In genomic region chr2:28750316-28751101, GRCh38 we compare ENCODE assay signal across 8 cellular contexts. TPM values are rescaled to one million over a fixed set of nuclear protein-coding genes. Genes with fewer than 3 reads are reported as not detected.
DNase-seq lines count a peak whose midpoint lies in the region; ATAC-seq, FAIRE-seq and TF ChIP-seq lines count a peak whose summit lies in the region.

No MANE protein-coding gene starts in this region.

- H3F3A ChIP-seq in Loucy (ENCODE audit: low read depth), result no peaks in the 10 kb centered on the region
- H3F3A ChIP-seq in neural cell (ENCODE audit: insufficient read depth, low read length, poor library complexity, severe bottlenecking), result no peaks in the 10 kb centered on the region

- H3K4me2 ChIP-seq in Loucy (ENCODE audit: low read depth, low read length, poor library complexity, severe bottlenecking) (peak overlapping the region; percentile 96), neural cell (ENCODE audit: low read length) (peak overlapping the region; percentile 89)

- H3K27me3 Mint-ChIP-seq in activated CD8-positive, alpha-beta memory T cell treated with anti-CD3 and anti-CD28 coated beads, Interleukin-2, amount 10 ng/mL, durations not matched to agents 7 days and 5 days, result no peaks in the 10 kb centered on the region

- peak; percentile 7 for ATAC-seq in activated CD8-positive, alpha-beta memory T cell treated with anti-CD3 and anti-CD28 coated beads, Interleukin-2, amount 10 ng/mL, durations not matched to agents 7 days and 5 days
- ATAC-seq in GM18909 (IDR thresholded peaks at IDR 0.05; ENCODE audit: poor library complexity, unreplicated experiment) (no peak), HG02852 (IDR thresholded peaks at IDR 0.05; ENCODE audit: unreplicated experiment) (no peak)

- peak overlapping the region; percentile 91 for H3K4me3 Mint-ChIP-seq in activated CD8-positive, alpha-beta memory T cell treated with anti-CD3 and anti-CD28 coated beads, Interleukin-2, amount 10 ng/mL, durations not matched to agents 7 days and 5 days

- no peaks in the 10 kb centered on the region for H3K9me2 ChIP-seq in Loucy (replicated peaks; ENCODE audit: low read depth, low read length)
- H3K9me2 ChIP-seq in neural cell (ENCODE audit: insufficient read depth, low read length), result no peaks in the 10 kb centered on the region

- H3K9me3 Mint-ChIP-seq in activated CD8-positive, alpha-beta memory T cell treated with anti-CD3 and anti-CD28 coated beads, Interleukin-2, amount 10 ng/mL, durations not matched to agents 7 days and 5 days (ENCODE audit: low read depth), result no peaks in the 10 kb centered on the region

- H3K79me2 ChIP-seq in Loucy (ENCODE audit: insufficient read depth, low read length), result peaks cover 58% of the 10 kb centered on the region
- peaks cover 32% of the 10 kb centered on the region for H3K79me2 ChIP-seq in neural cell (replicated peaks; ENCODE audit: insufficient read depth, low read length)

- DNase-seq in EL (peak; percentile 31), esophagus squamous epithelium (lab: John Stamatoyannopoulos, UW) (no peak), D721Med (ENCODE audit: insufficient read length, low spot score) (no peak)
- peak; percentile 66 for DNase-seq in activated CD8-positive, alpha-beta memory T cell treated with anti-CD3 and anti-CD28 coated beads, Interleukin-2, amount 10 ng/mL, durations not matched to agents 7 days and 5 days

- H3K4me3 ChIP-seq in Loucy (ENCODE audit: low read length, poor library complexity, severe bottlenecking) (peak overlapping the region; percentile 87), esophagus squamous epithelium (peak overlapping the region; percentile 77 to 97 (median 96)), neural cell (ENCODE audit: low read length) (peak overlapping the region; percentile 90)

- H3K27ac Mint-ChIP-seq in activated CD8-positive, alpha-beta memory T cell treated with anti-CD3 and anti-CD28 coated beads, Interleukin-2, amount 10 ng/mL, durations not matched to agents 7 days and 5 days, result peak overlapping the region; percentile 97

- peak overlapping the region; percentile 98 to 100 (median 100) for H3K27ac ChIP-seq in esophagus squamous epithelium
- peak overlapping the region; percentile 96 for H3K27ac ChIP-seq in neural cell (ENCODE audit: low read length)

- no peaks in the 10 kb centered on the region for H3K9me3 ChIP-seq in Loucy (ENCODE audit: insufficient read depth, low read depth, low read length)
- no peaks in the 10 kb centered on the region for H3K9me3 ChIP-seq in esophagus squamous epithelium
- H3K9me3 ChIP-seq in neural cell (ENCODE audit: low read length), result no peaks in the 10 kb centered on the region

- TF ChIP-seq EP300 in neural cell (conservative IDR thresholded peaks at IDR 0.05; ENCODE audit: poor library complexity, severe bottlenecking), result no peak

- CTCF ChIA-PET in activated CD8-positive, alpha-beta memory T cell treated with anti-CD3 and anti-CD28 coated beads, Interleukin-2, amount 10 ng/mL, durations not matched to agents 7 days and 5 days (lab: Charles Lee), result interaction anchor here (0.9 to 11.9 kb wide), 5 partner anchors 133 to 184 kb away, joined by 3 to 142 read pairs (median 4); no protein-coding TSS in a partner anchor

- H3K4me1 Mint-ChIP-seq in activated CD8-positive, alpha-beta memory T cell treated with anti-CD3 and anti-CD28 coated beads, Interleukin-2, amount 10 ng/mL, durations not matched to agents 7 days and 5 days, result peaks cover 49% of the 10 kb centered on the region

- H3K36me3 Mint-ChIP-seq in activated CD8-positive, alpha-beta memory T cell treated with anti-CD3 and anti-CD28 coated beads, Interleukin-2, amount 10 ng/mL, durations not matched to agents 7 days and 5 days, result peaks cover 10% of the 10 kb centered on the region

- TF ChIP-seq CTCF in Loucy (conservative IDR thresholded peaks at IDR 0.05; ENCODE audit: low read length), result no peak
- TF ChIP-seq CTCF in esophagus squamous epithelium (IDR thresholded peaks at IDR 0.05), result peak in 3 of 6 experiments; percentile 8 to 29 (median 10)
- no peak for TF ChIP-seq CTCF in neural cell (IDR thresholded peaks at IDR 0.05; ENCODE audit: poor library complexity, severe bottlenecking)
- TF ChIP-seq CTCF in D721Med (IDR thresholded peaks at IDR 0.05; ENCODE audit: insufficient read depth, missing control alignments), result no peak

- intact Hi-C loops in esophagus squamous epithelium (cut with DNase I), result loop anchor here (10.0 kb wide), 1 partner anchor 86 kb away; no protein-coding TSS in a partner anchor

- H3K4me1 ChIP-seq in Loucy (ENCODE audit: insufficient read depth, low read length, poor library complexity, severe bottlenecking) (peaks cover 38% of the 10 kb centered on the region), esophagus squamous epithelium (peaks cover 8 to 39% (median 17%) of the 10 kb centered on the region in 3 donors)

- no peaks in the 10 kb centered on the region for H3K36me3 ChIP-seq in Loucy (ENCODE audit: insufficient read depth, low read length)
- no peaks in the 10 kb centered on the region for H3K36me3 ChIP-seq in esophagus squamous epithelium
- no peaks in the 10 kb centered on the region for H3K36me3 ChIP-seq in neural cell (ENCODE audit: insufficient read depth, low read length)

- TF ChIP-seq POLR2A in esophagus squamous epithelium (IDR thresholded peaks at IDR 0.05), result no peak

- no peak for FAIRE-seq in D721Med (lab: Jason Lieb, UNC)

- TF ChIP-seq RAD21 in neural cell (conservative IDR thresholded peaks at IDR 0.05), result no peak

- H3K9ac ChIP-seq in Loucy (ENCODE audit: low read depth, low read length, poor library complexity, severe bottlenecking) (peak overlapping the region; percentile 95), neural cell (ENCODE audit: low read length) (peak overlapping the region; percentile 88)

- H3K27me3 ChIP-seq in Loucy (ENCODE audit: insufficient read depth, low read length, poor library complexity, severe bottlenecking), result no peaks in the 10 kb centered on the region
- no peaks in the 10 kb centered on the region for H3K27me3 ChIP-seq in esophagus squamous epithelium
- no peaks in the 10 kb centered on the region for H3K27me3 ChIP-seq in neural cell (ENCODE audit: insufficient read depth, low read depth, low read length)

- H4K20me1 ChIP-seq in Loucy (ENCODE audit: insufficient read depth, low read length, poor library complexity, severe bottlenecking) (peaks cover 30% of the 10 kb centered on the region), neural cell (ENCODE audit: insufficient read depth) (peaks cover 2% of the 10 kb centered on the region)

- 8 to 21% methylated on average over 9 of the region's 9 CpGs for WGBS in esophagus squamous epithelium, 2 donors

- H2AFZ ChIP-seq in Loucy (ENCODE audit: low read length) (peak overlapping the region; percentile 59), neural cell (ENCODE audit: low read depth, low read length) (peak overlapping the region; percentile 96)

TF ChIP-seq in neural cell, 6 proteins besides CTCF, POLR2A, EP300 and RAD21:
- no peak for TF ChIP-seq TAF1 (IDR thresholded peaks at IDR 0.05; ENCODE audit: low read depth)
- TF ChIP-seq POLR2AphosphoS5 (IDR thresholded peaks at IDR 0.05), result no peak
- no peak for TF ChIP-seq MXI1 (conservative IDR thresholded peaks at IDR 0.05; ENCODE audit: poor library complexity, severe bottlenecking)
- no peak for TF ChIP-seq REST (IDR thresholded peaks at IDR 0.05; ENCODE audit: borderline replicate concordance)
- no peak for TF ChIP-seq EZH2 (IDR thresholded peaks at IDR 0.05; ENCODE audit: borderline replicate concordance, insufficient read depth, low read length, poor library complexity, severe bottlenecking)
- TF ChIP-seq SMC3 (conservative IDR thresholded peaks at IDR 0.05; ENCODE audit: poor library complexity), result no peak

RNA-seq across cellular contexts. Expression of gene PPP1CB, which starts 1.1 kb away (rescaled TPM):
- 100 to 1,000 TPM; 153 to 218 TPM for total RNA-seq in activated CD8-positive, alpha-beta memory T cell treated with anti-CD3 and anti-CD28 coated beads, Interleukin-2, amount 10 ng/mL, durations not matched to agents 7 days and 5 days
- total RNA-seq in esophagus squamous epithelium, result 100 to 1,000 TPM; 141 to 315 (median 195) TPM
- polyA plus RNA-seq in neural cell, result 135 and 239 TPM in 2 replicates
- 360 and 371 TPM in 2 replicates for polyA minus RNA-seq in neural cell

Comparison
In these comparisons a context has a peak if more than half of its experiments do, and no peak if none do; other contexts are left out.
1. DNase-seq: peak in EL (single experiment) and activated CD8-positive, alpha-beta memory T cell treated with anti-CD3 and anti-CD28 coated beads, Interleukin-2, amount 10 ng/mL, durations not matched to agents 7 days and 5 days (single experiment); none in esophagus squamous epithelium (single experiment) and D721Med (single experiment).
2. Peak in every context shown above with its lines, with median percentiles within 50 percentile points of each other: H3K4me3 ChIP-seq.